8 cellular contexts compared by ENCODE assay signal in the genomic region with DNA sequence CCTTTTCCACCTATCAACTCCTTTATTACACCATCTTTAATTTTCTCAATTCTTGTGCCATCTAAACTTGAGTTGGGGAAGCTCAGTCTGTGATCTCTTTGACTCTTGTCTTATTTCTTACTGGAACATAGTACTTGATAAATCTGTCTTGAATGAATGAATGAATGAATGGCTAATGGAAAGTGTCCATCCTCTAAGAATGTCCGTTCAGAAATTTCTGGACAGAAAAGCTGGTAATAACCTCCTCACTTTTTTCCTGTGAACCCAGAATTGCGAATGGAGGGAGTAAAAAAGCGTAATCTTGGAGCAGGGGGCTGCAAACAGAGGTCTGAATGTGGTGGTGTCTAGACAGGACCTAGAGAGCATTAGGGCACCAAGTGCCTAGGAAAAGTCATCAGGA. TPM values are rescaled to one million over a fixed set of nuclear protein-coding genes. Genes with fewer than 3 reads are reported as not detected.
DNase-seq lines count a peak whose midpoint lies in the region; ATAC-seq and TF ChIP-seq lines count a peak whose summit lies in the region.

No MANE protein-coding gene starts in this region.

- H3K27ac ChIP-seq in esophagus (ENCODE audit: low read depth in 2 of 2, low read length in 1 of 2) (peak overlapping the region; percentile 98 to 99), ovary (peak overlapping the region; percentile 94 to 100)

- H3K27me3 ChIP-seq in BJ (ENCODE audit: control insufficient read depth, insufficient read depth, low read length) = no peaks in the 10 kb centered on the region
- no peaks in the 10 kb centered on the region for H3K27me3 ChIP-seq in NT2/D1 (ENCODE audit: insufficient read depth, insufficient read length)
- H3K27me3 ChIP-seq in esophagus (ENCODE audit: control insufficient read depth in 1 of 2, insufficient read depth in 2 of 2, low read length in 2 of 2) = no peaks in the 10 kb centered on the region
- H3K27me3 ChIP-seq in ovary = no peaks in the 10 kb centered on the region

- DNase-seq in BJ (ENCODE audit: low read depth) (no peak), NT2/D1 (ENCODE audit: low read depth, low spot score) (no peak), ovary (no peak), HPDE6-E6E7 (ENCODE audit: extremely low spot score) (no peak), NCI-H128 (lab: John Stamatoyannopoulos, UW; ENCODE audit: unreplicated experiment) (no peak), ACHN (no peak)

- TF ChIP-seq EP300 in ovary (IDR thresholded peaks at IDR 0.05) = no peak

- H3K9me3 ChIP-seq in NT2/D1 (ENCODE audit: insufficient read depth, low read length) = no peaks in the 10 kb centered on the region
- no peaks in the 10 kb centered on the region for H3K9me3 ChIP-seq in esophagus (ENCODE audit: control insufficient read depth in 2 of 2, insufficient read depth in 1 of 2, low read depth in 1 of 2, low read length in 1 of 2)
- H3K9me3 ChIP-seq in ovary = no peaks in the 10 kb centered on the region

- CTCF ChIA-PET in BJ (lab: Yijun Ruan, JAX) = no interaction called here

- in situ Hi-C loops in ACHN (cut with HindIII; ENCODE audit: low pct_ligation_motif_present, low pct_unique_long_range_greater_than_20kb, low sequenced_read_pairs) = no loop called here

- no peak for ATAC-seq in GM18498 (IDR thresholded peaks at IDR 0.05; ENCODE audit: unreplicated experiment)

- POLR2A ChIA-PET in BJ (lab: Charles Lee) = interaction anchor here (0.7 kb wide), 1 partner anchor 777 kb away, joined by 3 read pairs; no protein-coding TSS in a partner anchor

- H3K4me3 ChIP-seq in BJ (ENCODE audit: low read depth, low read length) = peak overlapping the region; percentile 85
- peak overlapping the region; percentile 93 for H3K4me3 ChIP-seq in NT2/D1 (ENCODE audit: insufficient read length, low read depth)
- H3K4me3 ChIP-seq in esophagus (ENCODE audit: low read depth in 1 of 2, low read length in 2 of 2) = peak overlapping the region in 1 of 2 donors; percentile 67
- H3K4me3 ChIP-seq in ovary = peak overlapping the region; percentile 67

- H3K9ac ChIP-seq in NT2/D1 (ENCODE audit: insufficient read length, low read depth) = peak overlapping the region; percentile 97

- 58 to 59% methylated on average over 3 of the region's 3 CpGs for WGBS in esophagus, 2 donors
- WGBS in ovary, 3 donors = 45 to 61% (median 54%) methylated on average over 3 of the region's 3 CpGs

- no peaks in the 10 kb centered on the region for H3K36me3 ChIP-seq in BJ (ENCODE audit: control insufficient read depth, insufficient read depth, low read length)
- peaks cover 11% of the 10 kb centered on the region for H3K36me3 ChIP-seq in NT2/D1 (ENCODE audit: insufficient read depth, insufficient read length, low read length)
- no peaks in the 10 kb centered on the region for H3K36me3 ChIP-seq in esophagus (ENCODE audit: control insufficient read depth in 2 of 2, insufficient read depth in 2 of 2, low read length in 1 of 2)
- no peaks in the 10 kb centered on the region for H3K36me3 ChIP-seq in ovary

- TF ChIP-seq CTCF in BJ (IDR thresholded peaks at IDR 0.05; ENCODE audit: insufficient read depth, low read depth, low read length) (no peak), ovary (IDR thresholded peaks at IDR 0.05) (no peak)

- intact Hi-C loops in ovary (cut with DNase I) = no loop called here

- H3K4me1 ChIP-seq in NT2/D1 (ENCODE audit: insufficient read depth, insufficient read length) = no peaks in the 10 kb centered on the region
- no peaks in the 10 kb centered on the region for H3K4me1 ChIP-seq in esophagus (ENCODE audit: control insufficient read depth in 2 of 2, insufficient read depth in 2 of 2, low read length in 1 of 2)
- peaks cover 6% of the 10 kb centered on the region for H3K4me1 ChIP-seq in ovary (ENCODE audit: insufficient read depth)

- TF ChIP-seq POLR2A in ovary (IDR thresholded peaks at IDR 0.05) = no peak

RNA-seq across cellular contexts. Expression of a gene that starts 9.4 kb away (rescaled TPM):
- polyA plus RNA-seq in BJ (2011; rRNA removed) (0.15 and 0.21 TPM in 2 replicates), esophagus (under 1 TPM; 0.38 to 0.49 TPM), ovary (1 to 10 TPM; 1.7 to 2.9 TPM)
- polyA minus RNA-seq in BJ (2011; rRNA and poly(A)+ RNA removed) = not detected in 2 replicates
- total RNA-seq in ovary = 1 to 10 TPM in 5 of 7 donors, under 1 TPM in 2; 0.23 to 1.9 (median 1.2) TPM
